ENCODE assay signal across 9 cellular contexts in the genomic region with DNA sequence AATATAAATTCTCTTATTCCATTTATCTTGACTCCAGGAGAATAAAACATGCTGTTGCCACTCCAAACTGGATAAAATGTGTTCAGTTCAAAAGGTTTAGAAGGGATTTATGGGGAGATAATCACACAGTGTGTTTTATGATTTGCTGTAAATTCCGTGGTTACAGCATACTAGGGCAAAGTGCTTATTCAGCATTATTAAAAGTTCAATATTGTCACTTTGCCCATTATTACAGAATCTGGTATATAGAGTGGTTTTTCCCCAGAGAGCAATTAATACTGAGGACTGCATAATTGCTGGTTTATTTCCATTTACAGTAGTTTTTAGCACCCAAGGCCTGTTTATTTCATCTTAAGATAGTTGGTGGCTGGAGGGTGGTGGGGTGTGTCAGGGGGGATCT.
"Had no signal": no experiment of that assay in that cellular context is flagged by ENCODE, and none has a peak within 500 bp of the region (broad histone marks: within the 10 kb centered on the region; RNA-seq: fewer than 3 reads in every experiment).

No MANE protein-coding gene starts in this region.

- H2AFZ ChIP-seq: GM23248 had no signal

- H3K4me3 Mint-ChIP-seq: H9 had no signal

- H3K4me1 Mint-ChIP-seq: H9 had no signal

- H3K9ac ChIP-seq: GM23248, KMS-11 had no signal

- H3K4me2 ChIP-seq: KMS-11 had no signal

- H3K27ac ChIP-seq: GM23248, KMS-11 had no signal

- H3K27ac Mint-ChIP-seq: H9 had no signal

- FAIRE-seq: H54, HTR-8/SVneo had no signal

- DNase-seq: GM23248, GOT3, H9, HCEC 1CT, Karpas-422, KBM-7 had no signal

- H3K4me3 ChIP-seq: GM23248 had no signal
